Comparison of ENCODE assay signal across 23 cellular contexts in the genomic region with DNA sequence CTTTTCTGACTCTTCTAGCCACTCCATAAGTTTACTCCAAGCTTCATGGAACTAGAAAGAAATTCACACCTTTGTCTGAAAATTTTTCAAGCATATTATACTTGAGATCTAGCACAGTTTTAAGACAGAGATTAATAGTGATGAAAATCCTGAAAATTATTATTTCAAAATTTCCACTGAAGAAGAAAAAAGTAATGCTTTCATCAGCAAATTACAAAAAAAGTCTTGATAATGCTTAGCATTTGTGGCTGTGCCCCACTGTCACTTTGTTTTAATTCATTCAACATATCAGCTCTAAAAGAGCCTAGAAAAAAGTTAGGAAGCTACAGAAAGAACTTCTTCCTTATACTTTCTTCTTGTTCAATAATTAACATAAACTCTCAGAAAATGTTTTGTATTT.
"Had no signal": no experiment of that assay in that cellular context is flagged by ENCODE, and none has a peak within 500 bp of the region (broad histone marks: within the 10 kb centered on the region; RNA-seq: fewer than 3 reads in every experiment).

No MANE protein-coding gene starts in this region.

- H3K27ac ChIP-seq: left ventricle myocardium inferior, ovary, right atrium auricular region, spleen, suprapubic skin, thoracic aorta, tibial artery, upper lobe of right lung had no signal

- DNase-seq: hypothalamus; immature natural killer cell; islet precursor cell; left ventricle myocardium inferior; mesendoderm; naive B cell; natural killer cell; nephron progenitor cell; ovary; small intestine; spleen; stimulated activated CD4-positive, alpha-beta T cell treated with anti-CD3 and anti-CD28 coated beads, Interleukin-4, amount 100 ng/mL, for 24 hours; stimulated activated naive CD4-positive, alpha-beta T cell; tibial artery; trophoblast cell; upper lobe of right lung had no signal

- H3K27me3 ChIP-seq: ovary, right atrium auricular region, spleen, suprapubic skin, tibial artery, upper lobe of right lung had no signal

- H3K9me3 ChIP-seq: left ventricle myocardium inferior, ovary, right atrium auricular region, spleen, suprapubic skin, thoracic aorta, tibial artery, upper lobe of right lung had no signal

- FAIRE-seq: small intestine, urothelium cell line had no signal

- H3K36me3 ChIP-seq: ovary had no signal

- H3K4me3 ChIP-seq: left ventricle myocardium inferior, lung, ovary, right atrium auricular region, spleen, suprapubic skin, thoracic aorta, tibial artery, upper lobe of right lung had no signal

- H3K4me1 ChIP-seq: spleen, upper lobe of right lung had no signal

- ATAC-seq: natural killer cell; sciatic nerve; stimulated activated effector memory CD8-positive, alpha-beta T cell treated with anti-CD3 and anti-CD28 coated beads, Interleukin-12 subunit alpha, Interleukin-12 subunit beta, amount 100 ng/mL, for 72 hours; upper lobe of right lung had no signal
